ENCODE assay signal across 14 cellular contexts in the genomic region with DNA sequence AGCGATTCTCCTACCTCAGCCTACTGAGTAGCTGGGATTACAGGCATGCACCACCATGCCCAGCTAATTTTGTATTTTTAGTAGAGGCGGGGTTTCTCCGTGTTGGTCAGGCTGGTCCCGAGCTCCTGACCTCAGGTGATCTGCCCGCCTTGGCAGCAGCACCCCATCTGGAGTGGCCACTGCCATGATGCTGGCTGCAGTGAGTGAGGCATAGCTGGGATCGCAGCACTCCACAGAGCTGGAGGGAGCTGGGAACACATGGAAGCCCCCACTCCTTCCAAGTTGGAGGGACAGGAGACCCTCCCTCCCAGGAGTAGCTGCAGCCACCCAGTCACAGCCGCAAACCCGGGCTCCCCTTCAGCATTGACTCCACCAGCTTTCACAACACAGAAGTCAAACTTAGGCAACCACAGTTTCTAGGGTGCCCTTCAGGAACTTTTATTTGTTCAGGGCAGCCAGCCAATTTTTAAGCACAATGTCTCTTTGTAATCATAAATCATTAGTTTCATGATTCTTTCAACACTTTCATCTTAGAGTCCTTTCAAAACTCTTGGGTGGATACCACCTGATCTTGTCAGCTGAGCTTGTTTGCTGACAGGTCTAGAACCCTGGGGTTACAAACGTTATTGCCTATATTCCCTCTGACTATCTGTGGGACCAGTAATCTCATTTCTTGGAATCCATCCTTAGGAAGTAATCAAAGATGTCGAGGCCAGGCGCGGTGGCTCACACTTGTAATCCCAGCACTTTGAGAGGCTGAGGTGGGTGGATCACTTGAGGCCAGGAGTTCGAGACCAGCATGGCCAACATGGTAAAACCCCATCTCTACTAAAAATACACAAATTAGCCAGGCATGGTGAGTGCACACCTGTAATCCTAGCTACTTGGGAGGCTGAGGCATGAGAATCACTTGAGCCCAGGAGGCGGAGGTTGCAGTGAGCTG. TPM values are rescaled to one million over a fixed set of nuclear protein-coding genes. Genes with fewer than 3 reads are reported as not detected.
A peak's percentile ranks its signal among the peaks of the same experiment; 100 is the strongest.
DNase-seq lines count a peak whose midpoint lies in the region; ATAC-seq and TF ChIP-seq lines count a peak whose summit lies in the region.
"Not testable (repeated sequence)": the region's sequence is repeated elsewhere in the genome, so short reads cannot be mapped to it uniquely, and the experiment has no call there.
"Had no signal": no experiment of that assay in that cellular context is flagged by ENCODE, and none has a peak within 500 bp of the region (broad histone marks: within the 10 kb centered on the region; RNA-seq: fewer than 3 reads in every experiment).

No MANE protein-coding gene starts in this region.

- not testable (repeated sequence) for TF ChIP-seq POLR2A in stomach (IDR thresholded peaks at IDR 0.05)

- TF ChIP-seq CTCF in CD4-positive, alpha-beta T cell (IDR thresholded peaks at IDR 0.05); lower lobe of right lung (IDR thresholded peaks at IDR 0.05); stomach (IDR thresholded peaks at IDR 0.05): not testable (repeated sequence)

- peaks cover 25% of the 10 kb centered on the region for H3K4me1 Mint-ChIP-seq in CD4-positive, alpha-beta T cell (ENCODE audit: low read depth)
- H3K4me1 Mint-ChIP-seq in activated CD4-positive, alpha-beta memory T cell treated with anti-CD3 and anti-CD28 coated beads for 36 hours (ENCODE audit: low read depth), result peaks cover 26% of the 10 kb centered on the region
- H3K4me1 Mint-ChIP-seq in activated naive CD8-positive, alpha-beta T cell treated with anti-CD3 and anti-CD28 coated beads, Interleukin-2, amount 10 ng/mL, durations not matched to agents 7 days and 5 days, result peaks cover 21% of the 10 kb centered on the region

- H3K9me3 Mint-ChIP-seq in CD4-positive, alpha-beta T cell; activated CD4-positive, alpha-beta memory T cell treated with anti-CD3 and anti-CD28 coated beads for 36 hours; activated naive CD8-positive, alpha-beta T cell treated with anti-CD3 and anti-CD28 coated beads, Interleukin-2, amount 10 ng/mL, durations not matched to agents 7 days and 5 days: not testable (repeated sequence)

- not testable (repeated sequence) for H3K27me3 Mint-ChIP-seq in CD4-positive, alpha-beta T cell; activated CD4-positive, alpha-beta memory T cell treated with anti-CD3 and anti-CD28 coated beads for 36 hours; activated naive CD8-positive, alpha-beta T cell treated with anti-CD3 and anti-CD28 coated beads, Interleukin-2, amount 10 ng/mL, durations not matched to agents 7 days and 5 days

- peak overlapping the region; percentile 15 for H3K4me3 Mint-ChIP-seq in CD4-positive, alpha-beta T cell
- H3K4me3 Mint-ChIP-seq in activated CD4-positive, alpha-beta memory T cell treated with anti-CD3 and anti-CD28 coated beads for 36 hours; activated naive CD8-positive, alpha-beta T cell treated with anti-CD3 and anti-CD28 coated beads, Interleukin-2, amount 10 ng/mL, durations not matched to agents 7 days and 5 days: not testable (repeated sequence)

- H3K27ac Mint-ChIP-seq in CD4-positive, alpha-beta T cell, result peak overlapping the region; percentile 27
- H3K27ac Mint-ChIP-seq in activated CD4-positive, alpha-beta memory T cell treated with anti-CD3 and anti-CD28 coated beads for 36 hours, result peak overlapping the region; percentile 33
- H3K27ac Mint-ChIP-seq in activated naive CD8-positive, alpha-beta T cell treated with anti-CD3 and anti-CD28 coated beads, Interleukin-2, amount 10 ng/mL, durations not matched to agents 7 days and 5 days, result peak overlapping the region; percentile 72

- H3K9me3 ChIP-seq in CD4-positive, alpha-beta T cell (ENCODE audit: control insufficient read depth, low read length); lower lobe of right lung; stomach: not testable (repeated sequence)

- intact Hi-C loops in CD4-positive, alpha-beta T cell (cut with DNase I, micrococcal nuclease), result loop anchor here in 1 of 2 experiments (10.0 kb wide), 1 partner anchor 508 kb away; a partner anchor contains a TSS
- intact Hi-C loops in activated CD4-positive, alpha-beta memory T cell treated with anti-CD3 and anti-CD28 coated beads for 36 hours (cut with micrococcal nuclease); lower lobe of right lung (cut with DNase I); stomach (cut with DNase I; ENCODE audit: low total_unique reads): not testable (repeated sequence)

- 34 to 59% (median 41%) methylated on average over 13 to 14 of the region's 14 CpGs for WGBS in stomach, 5 donors

- not testable (repeated sequence) for H3K36me3 ChIP-seq in lower lobe of right lung, stomach

- H3K27ac ChIP-seq in CD4-positive, alpha-beta T cell (ENCODE audit: low read depth, low read length); lower lobe of right lung: not testable (repeated sequence)
- peak overlapping the region; percentile 81 for H3K27ac ChIP-seq in epithelial cell of prostate
- peak overlapping the region; percentile 42 to 80 (median 69) for H3K27ac ChIP-seq in stomach

- H3K36me3 Mint-ChIP-seq in CD4-positive, alpha-beta T cell (ENCODE audit: low read depth), result peaks cover 17% of the 10 kb centered on the region
- not testable (repeated sequence) for H3K36me3 Mint-ChIP-seq in activated CD4-positive, alpha-beta memory T cell treated with anti-CD3 and anti-CD28 coated beads for 36 hours; activated naive CD8-positive, alpha-beta T cell treated with anti-CD3 and anti-CD28 coated beads, Interleukin-2, amount 10 ng/mL, durations not matched to agents 7 days and 5 days

- H3K4me3 ChIP-seq in lower lobe of right lung, stomach: not testable (repeated sequence)

- POLR2A ChIA-PET in CD4-positive, alpha-beta T cell (lab: Charles Lee); activated CD4-positive, alpha-beta memory T cell treated with anti-CD3 and anti-CD28 coated beads for 36 hours (lab: Charles Lee): not testable (repeated sequence)
- POLR2A ChIA-PET in activated naive CD8-positive, alpha-beta T cell treated with anti-CD3 and anti-CD28 coated beads, Interleukin-2, amount 10 ng/mL, durations not matched to agents 7 days and 5 days (lab: Charles Lee), result interaction anchor here (0.9 to 2.2 kb wide), 5 partner anchors 12 to 114 kb away, joined by 3 to 5 read pairs (median 3); a partner anchor contains a TSS

- not testable (repeated sequence) for ATAC-seq in CD4-positive, alpha-beta T cell (ENCODE audit: poor library complexity); activated naive CD8-positive, alpha-beta T cell treated with anti-CD3 and anti-CD28 coated beads, Interleukin-2, amount 10 ng/mL, durations not matched to agents 7 days and 5 days (ENCODE audit: low read depth)
- ATAC-seq in lower lobe of right lung, result peak; percentile 15 to 51

- not testable (repeated sequence) for DNase-seq in CD4-positive, alpha-beta T cell; activated CD4-positive, alpha-beta memory T cell treated with anti-CD3 and anti-CD28 coated beads for 36 hours; activated naive CD8-positive, alpha-beta T cell treated with anti-CD3 and anti-CD28 coated beads, Interleukin-2, amount 10 ng/mL, durations not matched to agents 7 days and 5 days; lower lobe of right lung
- DNase-seq in HT-29 (ENCODE audit: low spot score), result peak; percentile 82
- DNase-seq in OCI-M1 (lab: John Stamatoyannopoulos, UW), result peak; percentile 31
- DNase-seq in epithelial cell of prostate (ENCODE audit: low read depth, low spot score), result peak; percentile 76
- DNase-seq in stomach, result peak; percentile 45

- TF ChIP-seq EP300 in stomach (IDR thresholded peaks at IDR 0.05), result not testable (repeated sequence)

- not testable (repeated sequence) for H3K27me3 ChIP-seq in CD4-positive, alpha-beta T cell (ENCODE audit: control insufficient read depth, insufficient read depth, low read length); lower lobe of right lung (ENCODE audit: low read depth); stomach

- CTCF ChIA-PET in CD4-positive, alpha-beta T cell (lab: Charles Lee), result not testable (repeated sequence)
- CTCF ChIA-PET in activated CD4-positive, alpha-beta memory T cell treated with anti-CD3 and anti-CD28 coated beads for 36 hours (lab: Charles Lee), result interaction anchor here (1.5 kb wide), 1 partner anchor 18 kb away, joined by 4 read pairs; no protein-coding TSS in a partner anchor

- H3K4me1 ChIP-seq in lower lobe of right lung (peaks cover 21% of the 10 kb centered on the region), stomach (peaks cover 31 to 50% (median 41%) of the 10 kb centered on the region in 4 donors)

RNA-seq across cellular contexts. Expression of a gene that starts 2.7 kb away (rescaled TPM):
- 10 to 100 TPM; 42.3 to 45.0 TPM for total RNA-seq in CD4-positive, alpha-beta T cell
- 22.5 and 32.1 TPM in 2 replicates for total RNA-seq in HT-29 (2014; rRNA removed; shearing (Covaris generic))
- 10 to 100 TPM; 49.1 to 50.6 TPM for total RNA-seq in activated CD4-positive, alpha-beta memory T cell treated with anti-CD3 and anti-CD28 coated beads for 36 hours
- total RNA-seq in activated naive CD8-positive, alpha-beta T cell treated with anti-CD3 and anti-CD28 coated beads, Interleukin-2, amount 10 ng/mL, durations not matched to agents 7 days and 5 days, result 10 to 100 TPM; 85.5 to 88.8 TPM
- 59.6 TPM for total RNA-seq in lower lobe of right lung
- 100 to 1,000 TPM in 1 of 5 donors, 10 to 100 TPM in 4; 49.0 to 153 (median 55.2) TPM for total RNA-seq in stomach
- 10 to 100 TPM in 2 of 3 donors, 1 to 10 TPM in 1; 9.5 to 13.6 (median 10.0) TPM for polyA plus RNA-seq in stomach

RNA-seq across cellular contexts. Expression of a gene that starts 36.8 kb away (rescaled TPM):
- not detected for total RNA-seq in CD4-positive, alpha-beta T cell
- 42.3 and 43.2 TPM in 2 replicates for total RNA-seq in HT-29 (2014; rRNA removed; shearing (Covaris generic))
- not detected for total RNA-seq in activated CD4-positive, alpha-beta memory T cell treated with anti-CD3 and anti-CD28 coated beads for 36 hours
- total RNA-seq in activated naive CD8-positive, alpha-beta T cell treated with anti-CD3 and anti-CD28 coated beads, Interleukin-2, amount 10 ng/mL, durations not matched to agents 7 days and 5 days, result not detected
- total RNA-seq in lower lobe of right lung (31.8 TPM), stomach (10 to 100 TPM in 2 of 5 donors, 1 to 10 TPM in 2, not detected in 1; 6.8 to 92.3 (median 32.7) TPM)
- 100 to 1,000 TPM; 235 to 461 (median 422) TPM for polyA plus RNA-seq in stomach
- total RNA-seq: dermis microvascular lymphatic vessel endothelial cell; fibroblast of lung; glomerular endothelial cell; H9; natural killer cell treated with Interleukin-12 subunit alpha and Interleukin-12 subunit beta and Interleukin-15 and Interleukin-18, amount 100 ng/mL, for 72 hours; osteoblast had no signal
- polyA plus RNA-seq: fibroblast of lung had no signal

RNA-seq across cellular contexts. Expression of a gene that starts 36.9 kb away (rescaled TPM):
- total RNA-seq in CD4-positive, alpha-beta T cell, result 1 to 10 TPM; 2.0 to 2.7 TPM
- total RNA-seq in HT-29 (2014; rRNA removed; shearing (Covaris generic)), result 7.7 and 7.9 TPM in 2 replicates
- 1 to 10 TPM; 6.2 TPM for total RNA-seq in activated CD4-positive, alpha-beta memory T cell treated with anti-CD3 and anti-CD28 coated beads for 36 hours
- 10 to 100 TPM in 1 of 2 experiments, 1 to 10 TPM in 1; 9.8 to 10.1 TPM for total RNA-seq in activated naive CD8-positive, alpha-beta T cell treated with anti-CD3 and anti-CD28 coated beads, Interleukin-2, amount 10 ng/mL, durations not matched to agents 7 days and 5 days
- total RNA-seq in lower lobe of right lung, result 8.4 TPM
- total RNA-seq in stomach, result 10 to 100 TPM in 4 of 5 donors, 1 to 10 TPM in 1; 6.4 to 48.4 (median 14.6) TPM
- polyA plus RNA-seq in stomach, result 1 to 10 TPM; 5.4 to 7.0 (median 6.8) TPM
